8 cellular contexts compared by ENCODE assay signal in the genomic region with DNA sequence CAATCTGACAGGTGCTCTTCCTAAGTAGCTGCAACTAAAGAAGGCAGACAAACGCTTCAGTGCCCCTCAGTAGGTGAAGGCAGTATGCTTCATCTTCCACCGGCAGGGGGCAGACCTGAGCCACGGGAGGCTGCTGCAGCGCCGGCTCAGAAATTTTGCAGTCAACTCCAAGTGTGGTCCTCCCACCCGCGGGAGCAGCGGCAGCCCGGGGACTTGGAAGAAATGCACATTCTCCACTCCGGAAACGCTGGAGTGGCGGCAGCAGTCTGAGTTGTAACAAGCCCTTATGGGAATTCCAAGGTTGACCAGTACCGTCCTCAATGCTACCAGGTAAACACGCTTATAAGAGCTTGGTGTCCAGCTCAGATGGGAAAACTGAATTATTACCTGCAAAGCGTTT. TPM values are rescaled to one million over a fixed set of nuclear protein-coding genes. Genes with fewer than 3 reads are reported as not detected.
DNase-seq lines count a peak whose midpoint lies in the region; ATAC-seq and TF ChIP-seq lines count a peak whose summit lies in the region.

No MANE protein-coding gene starts in this region.

- TF ChIP-seq CTCF in 22Rv1 (IDR thresholded peaks at IDR 0.05): peak; percentile 99
- TF ChIP-seq CTCF in GM12873 (IDR thresholded peaks at IDR 0.05; ENCODE audit: insufficient read depth, low read depth, low read length, missing control alignments): peak; percentile 95

- ATAC-seq in HG02870 (IDR thresholded peaks at IDR 0.05; ENCODE audit: unreplicated experiment): peak; percentile 60

- no peak overlapping the region for H3K27ac ChIP-seq in 22Rv1

- DNase-seq in NCI-H2171 treated with DMSO at 0.1 percent for 48 hours (lab: John Stamatoyannopoulos, UW): peak; percentile 65
- DNase-seq in activated CD4-positive, alpha-beta T cell treated with anti-CD3 and anti-CD28 coated beads, Interleukin-2, amount 50 U/mL, for 24 hours (ENCODE audit: low read depth in 1 of 2, low spot score in 1 of 2): peak; percentile 64
- peak; percentile 90 for DNase-seq in ecto neural progenitor cell (ENCODE audit: low spot score)
- peak; percentile 63 to 66 for DNase-seq in lung microvascular endothelial cell (ENCODE audit: low read depth in 2 of 2)
- DNase-seq in stimulated activated CD8-positive, alpha-beta memory T cell treated with anti-CD3 and anti-CD28 coated beads, Interleukin-12 subunit alpha, Interleukin-12 subunit beta, amount 100 ng/mL, for 4 hours (ENCODE audit: low read depth): peak; percentile 34

RNA-seq across cellular contexts. Expression of a gene that starts 3.4 kb away (rescaled TPM):
- total RNA-seq in lung microvascular endothelial cell: 1.5 and 2.4 TPM in 2 replicates

RNA-seq across cellular contexts. Expression of a gene that starts 29.4 kb away (rescaled TPM):
- total RNA-seq in lung microvascular endothelial cell: 0.20 TPM in 1 of 2 replicates, not detected in the other

RNA-seq across cellular contexts. Expression of a gene that starts 44.8 kb away (rescaled TPM):
- total RNA-seq in lung microvascular endothelial cell: not detected in 2 replicates

Comparison
In these comparisons a context has a peak if more than half of its experiments do, and no peak if none do; other contexts are left out.
1. DNase-seq: peak in every context shown above with its lines; median percentile 90 in ecto neural progenitor cell; 65 in NCI-H2171 treated with DMSO at 0.1 percent for 48 hours; 64 in lung microvascular endothelial cell; 64 in activated CD4-positive, alpha-beta T cell treated with anti-CD3 and anti-CD28 coated beads, Interleukin-2, amount 50 U/mL, for 24 hours; 34 in stimulated activated CD8-positive, alpha-beta memory T cell treated with anti-CD3 and anti-CD28 coated beads, Interleukin-12 subunit alpha, Interleukin-12 subunit beta, amount 100 ng/mL, for 4 hours.